25 cellular contexts compared by ENCODE assay signal in genomic region chr2:102843759-102844443, GRCh38.
DNase-seq lines count a peak whose midpoint lies in the region; ATAC-seq, FAIRE-seq and TF ChIP-seq lines count a peak whose summit lies in the region.
"Had no signal": no experiment of that assay in that cellular context is flagged by ENCODE, and none has a peak within 500 bp of the region (broad histone marks: within the 10 kb centered on the region; RNA-seq: fewer than 3 reads in every experiment).

No MANE protein-coding gene starts in this region.

- H4K20me1 ChIP-seq in K562 (replicated peaks; ENCODE audit: control insufficient read depth, insufficient read depth, low read length), result no peaks in the 10 kb centered on the region

- TF ChIP-seq POLR2A in K562 (conservative IDR thresholded peaks at IDR 0.05), result no peak

- H2BK5ac ChIP-seq in trophoblast cell (ENCODE audit: low read depth, low read length, poor library complexity), result no peak overlapping the region

- BruUV-seq in K562 (replicated peaks; lab: Mats Ljungman, UMichigan), result no TSS peak

- H3K4me2 ChIP-seq in K562 (ENCODE audit: insufficient read depth, low read length), result no peak overlapping the region
- no peak overlapping the region for H3K4me2 ChIP-seq in trophoblast cell (ENCODE audit: low read length)
- H3K4me2 ChIP-seq: GM23338 had no signal

- H2BK12ac ChIP-seq in trophoblast cell (ENCODE audit: low read length), result no peak overlapping the region

- H2BK120ac ChIP-seq in trophoblast cell (ENCODE audit: insufficient read depth, low read length, poor library complexity), result no peak overlapping the region

- H3K79me2 ChIP-seq in K562 (ENCODE audit: control insufficient read depth, insufficient read depth, low read length) (no peaks in the 10 kb centered on the region), trophoblast cell (ENCODE audit: control insufficient read depth, insufficient read depth, low read length, poor library complexity) (no peaks in the 10 kb centered on the region)

- in situ Hi-C loops in K562 (cut with MboI), result no loop called here

- H3K4me1 ChIP-seq in K562 (replicated peaks in 1 of 2; ENCODE audit: control insufficient read depth in 2 of 2, insufficient read depth in 2 of 2, low read length in 2 of 2) (peaks cover 0 to 4% of the 10 kb centered on the region in 2 experiments; a peak in 2 of 5 replicates), trophoblast cell (ENCODE audit: control insufficient read depth in 1 of 2, insufficient read depth in 2 of 2, low read length in 2 of 2) (peaks cover 8 to 12% of the 10 kb centered on the region in 2 experiments)

- intact Hi-C loops in K562 (cut with micrococcal nuclease), result loop anchor here (10.0 kb wide), 1 partner anchor 131 kb away; no protein-coding TSS in a partner anchor
- intact Hi-C loops in posterior cingulate gyrus (cut with DNase I), result no loop called here

- no peak overlapping the region for H4K12ac ChIP-seq in trophoblast cell (ENCODE audit: low read depth, low read length)

- no peak for TF ChIP-seq CTCF in K562 (IDR thresholded peaks at IDR 0.05 in 2 of 3, conservative IDR thresholded peaks at IDR 0.05 in 1 of 3; ENCODE audit: insufficient read depth in 2 of 3, low read depth in 1 of 3, low read length in 3 of 3)

- H3K27me3 ChIP-seq in K562 (ENCODE audit: control insufficient read depth in 2 of 2, insufficient read depth in 2 of 2, low read length in 2 of 2) (peaks cover 0 to 11% of the 10 kb centered on the region in 2 experiments; a peak in 2 of 5 replicates), trophoblast cell (ENCODE audit: insufficient read depth, low read length) (no peaks in the 10 kb centered on the region)

- whole genome bisulfite sequencing in K562 (ENCODE audit: insufficient coverage, low coverage, missing lambda C conversion rate), result 2% methylated on average over 4 of the region's 4 CpGs
- WGBS in trophoblast cell (ENCODE audit: extremely low coverage, insufficient coverage, insufficient read length), result no CpG with 5 or more reads among the region's 4 CpGs

- no peak overlapping the region for H3K27ac ChIP-seq in K562 (ENCODE audit: extremely low read depth, low read depth, low read length)
- no peak overlapping the region for H3K27ac ChIP-seq in trophoblast cell (ENCODE audit: low read depth, low read length)
- H3K27ac ChIP-seq: RWPE1 had no signal

- no peak overlapping the region for H4K8ac ChIP-seq in trophoblast cell (ENCODE audit: low read depth, low read length)

- H3K9me3 ChIP-seq in K562 (replicated peaks; ENCODE audit: control insufficient read depth, insufficient read depth, low read depth, low read length) (no peaks in the 10 kb centered on the region), trophoblast cell (ENCODE audit: insufficient read depth, low read depth, low read length) (peaks cover 3% of the 10 kb centered on the region)

- no peak overlapping the region for H3K14ac ChIP-seq in trophoblast cell (ENCODE audit: low read length)

- ATAC-seq in K562, result no peak
- ATAC-seq in GM19463 (IDR thresholded peaks at IDR 0.05; ENCODE audit: unreplicated experiment), result no peak
- ATAC-seq in GM21367 (IDR thresholded peaks at IDR 0.05; ENCODE audit: unreplicated experiment), result no peak
- ATAC-seq: GM23338 had no signal

- FAIRE-seq in K562 (lab: Jason Lieb, UNC), result no peak
- FAIRE-seq: GM18507 had no signal

- no peaks in the 10 kb centered on the region for H3K9me1 ChIP-seq in K562 (ENCODE audit: control insufficient read depth, insufficient read depth, low read length)

- H3K9ac ChIP-seq in K562 (ENCODE audit: insufficient read depth in 1 of 2, low read depth in 2 of 2, low read length in 2 of 2), result no peak overlapping the region
- peak overlapping the region; percentile 11 for H3K9ac ChIP-seq in trophoblast cell (ENCODE audit: low read length)

- peaks cover 2% of the 10 kb centered on the region for H3K79me1 ChIP-seq in trophoblast cell (ENCODE audit: low read length)

- no peak overlapping the region for H2AK5ac ChIP-seq in trophoblast cell (ENCODE audit: low read length)

- DNase-seq in NCI-H1417 (lab: John Stamatoyannopoulos, UW) (peak in 2 of 3 experiments; percentile 42 to 82), NCI-H1417 treated with DMSO at 0.1 percent for 48 hours (lab: John Stamatoyannopoulos, UW) (no peak), NCI-H146 (lab: John Stamatoyannopoulos, UW) (peak; percentile 62), K562 (ENCODE audit: extremely low read depth in 1 of 4, low spot score in 3 of 4) (no peak), trophoblast cell (no peak), posterior cingulate gyrus (no peak)
- DNase-seq: 8988T, ACHN, Calu3, DMS79 treated with DMSO at 0.1 percent for 48 hours, H9, HFFc6, KG1, NCI-H1048, NCI-H1694 treated with DMSO at 0.1 percent for 48 hours, NCI-H2081, NCI-H226, NCI-H524, NCI-H82, SHP77 had no signal

- H2AFZ ChIP-seq in K562 (ENCODE audit: low read depth, low read length) (no peak overlapping the region), trophoblast cell (ENCODE audit: insufficient read depth, low read length, poor library complexity) (no peak overlapping the region)
- H2AFZ ChIP-seq: GM23338 had no signal

- H4K91ac ChIP-seq in trophoblast cell (ENCODE audit: low read depth, low read length), result no peak overlapping the region

- no peak overlapping the region for H3K4ac ChIP-seq in trophoblast cell (ENCODE audit: low read depth, low read length)

- no peak for TF ChIP-seq RAD21 in K562 (CRISPR knock-in tag; conservative IDR thresholded peaks at IDR 0.05 in 1 of 2, IDR thresholded peaks at IDR 0.05 in 1 of 2)

- no peak for TF ChIP-seq EP300 in K562 (IDR thresholded peaks at IDR 0.05; ENCODE audit: low read length)

- H3K36me3 ChIP-seq in K562 (ENCODE audit: control insufficient read depth, insufficient read depth, low read length) (no peaks in the 10 kb centered on the region), trophoblast cell (ENCODE audit: control insufficient read depth in 1 of 2, insufficient read depth in 2 of 2, low read length in 2 of 2) (no peaks in the 10 kb centered on the region)

- H3K4me3 ChIP-seq in K562 (no peak overlapping the region), trophoblast cell (ENCODE audit: low read depth, low read length) (peak overlapping the region; percentile 16)
- H3K4me3 ChIP-seq: GM23338 had no signal

- no peak overlapping the region for H3K23ac ChIP-seq in trophoblast cell (ENCODE audit: low read length)

- H3K18ac ChIP-seq in trophoblast cell (ENCODE audit: low read length), result no peak overlapping the region

- POLR2A ChIA-PET in K562 (lab: Yijun Ruan, JAX), result no interaction called here

- CTCF ChIA-PET in K562 (lab: Yijun Ruan, JAX; ENCODE audit: low intra/inter-chr PET ratio), result no interaction called here

TF ChIP-seq in K562, 482 proteins besides CTCF, POLR2A, EP300 and RAD21 (continues in another document):
- TF ChIP-seq FOS (IDR thresholded peaks at IDR 0.05; ENCODE audit: extremely low read depth, insufficient read length), result no peak
- TF ChIP-seq NR4A1 (CRISPR knock-in tag; IDR thresholded peaks at IDR 0.05), result no peak
- no peak for TF ChIP-seq NR4A1 (tag; IDR thresholded peaks at IDR 0.05)
- TF ChIP-seq MEIS2 (IDR thresholded peaks at IDR 0.05; ENCODE audit: partially characterized antibody), result peak; percentile 40
- no peak for TF ChIP-seq MCM3 (IDR thresholded peaks at IDR 0.05)
- TF ChIP-seq, protein P1, sequence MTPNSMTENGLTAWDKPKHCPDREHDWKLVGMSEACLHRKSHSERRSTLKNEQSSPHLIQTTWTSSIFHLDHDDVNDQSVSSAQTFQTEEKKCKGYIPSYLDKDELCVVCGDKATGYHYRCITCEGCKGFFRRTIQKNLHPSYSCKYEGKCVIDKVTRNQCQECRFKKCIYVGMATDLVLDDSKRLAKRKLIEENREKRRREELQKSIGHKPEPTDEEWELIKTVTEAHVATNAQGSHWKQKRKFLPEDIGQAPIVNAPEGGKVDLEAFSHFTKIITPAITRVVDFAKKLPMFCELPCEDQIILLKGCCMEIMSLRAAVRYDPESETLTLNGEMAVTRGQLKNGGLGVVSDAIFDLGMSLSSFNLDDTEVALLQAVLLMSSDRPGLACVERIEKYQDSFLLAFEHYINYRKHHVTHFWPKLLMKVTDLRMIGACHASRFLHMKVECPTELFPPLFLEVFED (CRISPR knock-in tag; conservative IDR thresholded peaks at IDR 0.05), result no peak
- TF ChIP-seq, protein P2, sequence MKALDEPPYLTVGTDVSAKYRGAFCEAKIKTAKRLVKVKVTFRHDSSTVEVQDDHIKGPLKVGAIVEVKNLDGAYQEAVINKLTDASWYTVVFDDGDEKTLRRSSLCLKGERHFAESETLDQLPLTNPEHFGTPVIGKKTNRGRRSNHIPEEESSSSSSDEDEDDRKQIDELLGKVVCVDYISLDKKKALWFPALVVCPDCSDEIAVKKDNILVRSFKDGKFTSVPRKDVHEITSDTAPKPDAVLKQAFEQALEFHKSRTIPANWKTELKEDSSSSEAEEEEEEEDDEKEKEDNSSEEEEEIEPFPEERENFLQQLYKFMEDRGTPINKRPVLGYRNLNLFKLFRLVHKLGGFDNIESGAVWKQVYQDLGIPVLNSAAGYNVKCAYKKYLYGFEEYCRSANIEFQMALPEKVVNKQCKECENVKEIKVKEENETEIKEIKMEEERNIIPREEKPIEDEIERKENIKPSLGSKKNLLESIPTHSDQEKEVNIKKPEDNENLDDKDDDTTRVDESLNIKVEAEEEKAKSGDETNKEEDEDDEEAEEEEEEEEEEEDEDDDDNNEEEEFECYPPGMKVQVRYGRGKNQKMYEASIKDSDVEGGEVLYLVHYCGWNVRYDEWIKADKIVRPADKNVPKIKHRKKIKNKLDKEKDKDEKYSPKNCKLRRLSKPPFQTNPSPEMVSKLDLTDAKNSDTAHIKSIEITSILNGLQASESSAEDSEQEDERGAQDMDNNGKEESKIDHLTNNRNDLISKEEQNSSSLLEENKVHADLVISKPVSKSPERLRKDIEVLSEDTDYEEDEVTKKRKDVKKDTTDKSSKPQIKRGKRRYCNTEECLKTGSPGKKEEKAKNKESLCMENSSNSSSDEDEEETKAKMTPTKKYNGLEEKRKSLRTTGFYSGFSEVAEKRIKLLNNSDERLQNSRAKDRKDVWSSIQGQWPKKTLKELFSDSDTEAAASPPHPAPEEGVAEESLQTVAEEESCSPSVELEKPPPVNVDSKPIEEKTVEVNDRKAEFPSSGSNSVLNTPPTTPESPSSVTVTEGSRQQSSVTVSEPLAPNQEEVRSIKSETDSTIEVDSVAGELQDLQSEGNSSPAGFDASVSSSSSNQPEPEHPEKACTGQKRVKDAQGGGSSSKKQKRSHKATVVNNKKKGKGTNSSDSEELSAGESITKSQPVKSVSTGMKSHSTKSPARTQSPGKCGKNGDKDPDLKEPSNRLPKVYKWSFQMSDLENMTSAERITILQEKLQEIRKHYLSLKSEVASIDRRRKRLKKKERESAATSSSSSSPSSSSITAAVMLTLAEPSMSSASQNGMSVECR (CRISPR knock-in tag; IDR thresholded peaks at IDR 0.05), result no peak
- TF ChIP-seq, protein P3, sequence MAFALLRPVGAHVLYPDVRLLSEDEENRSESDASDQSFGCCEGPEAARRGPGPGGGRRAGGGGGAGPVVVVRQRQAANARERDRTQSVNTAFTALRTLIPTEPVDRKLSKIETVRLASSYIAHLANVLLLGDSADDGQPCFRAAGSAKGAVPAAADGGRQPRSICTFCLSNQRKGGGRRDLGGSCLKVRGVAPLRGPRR (CRISPR knock-in tag; IDR thresholded peaks at IDR 0.05), result no peak

Comparison
In these comparisons a context has a peak if more than half of its experiments do, and no peak if none do; other contexts are left out.
1. DNase-seq: peak in NCI-H1417 (2 of 3) and NCI-H146 (single experiment); none in NCI-H1417 treated with DMSO at 0.1 percent for 48 hours (single experiment), K562 (0 of 4), trophoblast cell (0 of 2) and posterior cingulate gyrus (0 of 10).